In the genomic region with DNA sequence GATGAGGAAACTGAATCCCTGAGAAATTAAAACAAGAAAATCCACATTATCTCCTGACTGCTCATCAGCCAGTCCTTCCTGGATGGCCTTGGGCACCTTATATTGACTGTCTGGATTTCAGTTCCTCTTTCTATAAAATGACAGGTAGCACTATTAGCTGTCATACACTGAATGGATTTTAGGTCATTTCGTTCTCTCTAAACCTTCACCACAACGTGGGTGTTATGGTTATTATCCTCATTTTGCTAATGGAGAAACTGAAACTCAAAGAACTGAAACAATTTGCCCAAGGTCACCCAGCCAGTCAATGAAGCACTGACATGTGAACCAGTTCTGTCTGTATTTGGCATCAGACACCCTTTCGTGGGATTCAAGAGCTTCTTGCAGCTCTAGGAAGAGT, we compare ENCODE assay signal across 13 cellular contexts.
DNase-seq lines count a peak whose midpoint lies in the region; ATAC-seq lines count a peak whose summit lies in the region.
"Had no signal": no experiment of that assay in that cellular context is flagged by ENCODE, and none has a peak within 500 bp of the region (broad histone marks: within the 10 kb centered on the region; RNA-seq: fewer than 3 reads in every experiment).

No MANE protein-coding gene starts in this region.

- no peak overlapping the region for H3K27ac ChIP-seq in CD4-positive, alpha-beta memory T cell (ENCODE audit: low read depth, low read length)
- H3K27ac ChIP-seq: upper lobe of right lung had no signal

- H3K36me3 ChIP-seq in CD4-positive, alpha-beta memory T cell (ENCODE audit: insufficient read depth, low read length), result no peaks in the 10 kb centered on the region
- H3K36me3 ChIP-seq: upper lobe of right lung had no signal

- no peak overlapping the region for H3K4me3 Mint-ChIP-seq in activated T-cell treated with anti-CD3 and anti-CD28 coated beads, Interleukin-2, amount 50 U/mL, for 72 hours
- peak overlapping the region in 1 of 2 donors; percentile 44 for H3K4me3 Mint-ChIP-seq in stimulated activated naive B cell treated with anti-CD40 and anti-IgM and Interleukin-4, amounts not matched to agents 10 μg/mL and 1 μg/mL and 100 μg/mL, for 72 hours
- no peak overlapping the region for H3K4me3 Mint-ChIP-seq in CD4-positive, alpha-beta memory T cell

- H3K4me1 ChIP-seq in CD4-positive, alpha-beta memory T cell (ENCODE audit: insufficient read depth, low read length), result no peaks in the 10 kb centered on the region
- H3K4me1 ChIP-seq: upper lobe of right lung had no signal

- no peaks in the 10 kb centered on the region for H3K4me1 Mint-ChIP-seq in activated T-cell treated with anti-CD3 and anti-CD28 coated beads, Interleukin-2, amount 50 U/mL, for 72 hours (ENCODE audit: low read depth)
- H3K4me1 Mint-ChIP-seq in stimulated activated naive B cell treated with anti-CD40 and anti-IgM and Interleukin-4, amounts not matched to agents 10 μg/mL and 1 μg/mL and 100 μg/mL, for 72 hours, result peaks cover 17 to 35% of the 10 kb centered on the region in 2 donors
- H3K4me1 Mint-ChIP-seq in CD4-positive, alpha-beta memory T cell, result peaks cover 4 to 21% (median 9%) of the 10 kb centered on the region in 4 donors

- intact Hi-C loops in CD4-positive, alpha-beta memory T cell (cut with micrococcal nuclease), result no loop called here

- no peaks in the 10 kb centered on the region for H3K27me3 ChIP-seq in CD4-positive, alpha-beta memory T cell (ENCODE audit: insufficient read depth, low read length)
- H3K27me3 ChIP-seq: upper lobe of right lung had no signal

- DNase-seq in activated T-cell treated with anti-CD3 and anti-CD28 coated beads, Interleukin-2, amount 50 U/mL, for 72 hours, result no peak
- DNase-seq in activated T-cell treated with anti-CD3 and anti-CD28 coated beads, Interleukin-2, amount 50 U/mL, for 1 hour, result no peak
- DNase-seq in stimulated activated naive B cell treated with anti-CD40 and anti-IgM and Interleukin-4, amounts not matched to agents 10 μg/mL and 1 μg/mL and 100 μg/mL, for 72 hours, result peak; percentile 44
- DNase-seq in C1 segment of cervical spinal cord (lab: John Stamatoyannopoulos, UW), result no peak
- no peak for DNase-seq in CD4-positive, alpha-beta memory T cell
- DNase-seq in activated naive CD4-positive, alpha-beta T cell treated with anti-CD3 and anti-CD28 coated beads, Interleukin-2, amount 50 U/mL, for 16 hours, result no peak
- DNase-seq: GDM1; NCI-H82; stimulated activated CD4-positive, alpha-beta T cell treated with anti-CD3 and anti-CD28 coated beads, Interleukin-2, amount 100 ng/mL, for 48 hours; upper lobe of right lung had no signal

- no peaks in the 10 kb centered on the region for H3K9me3 ChIP-seq in CD4-positive, alpha-beta memory T cell (ENCODE audit: control insufficient read depth in 1 of 2, low read length in 2 of 2)
- H3K9me3 ChIP-seq: upper lobe of right lung had no signal

- POLR2A ChIA-PET in CD4-positive, alpha-beta memory T cell (lab: Charles Lee; ENCODE audit: partially characterized antibody), result no interaction called here

- no peaks in the 10 kb centered on the region for H3K27me3 Mint-ChIP-seq in activated T-cell treated with anti-CD3 and anti-CD28 coated beads, Interleukin-2, amount 50 U/mL, for 72 hours (ENCODE audit: low read depth)
- H3K27me3 Mint-ChIP-seq in stimulated activated naive B cell treated with anti-CD40 and anti-IgM and Interleukin-4, amounts not matched to agents 10 μg/mL and 1 μg/mL and 100 μg/mL, for 72 hours, result peaks cover 0 to 4% of the 10 kb centered on the region in 2 donors
- H3K27me3 Mint-ChIP-seq in CD4-positive, alpha-beta memory T cell, result no peaks in the 10 kb centered on the region

- no peak overlapping the region for H3K27ac Mint-ChIP-seq in activated T-cell treated with anti-CD3 and anti-CD28 coated beads, Interleukin-2, amount 50 U/mL, for 72 hours
- H3K27ac Mint-ChIP-seq in stimulated activated naive B cell treated with anti-CD40 and anti-IgM and Interleukin-4, amounts not matched to agents 10 μg/mL and 1 μg/mL and 100 μg/mL, for 72 hours, result peak overlapping the region; percentile 26
- no peak overlapping the region for H3K27ac Mint-ChIP-seq in CD4-positive, alpha-beta memory T cell
- H3K27ac Mint-ChIP-seq: activated naive CD4-positive, alpha-beta T cell treated with anti-CD3 and anti-CD28 coated beads, Interleukin-2, amount 50 U/mL, for 72 hours had no signal

- H3K9me3 Mint-ChIP-seq in activated T-cell treated with anti-CD3 and anti-CD28 coated beads, Interleukin-2, amount 50 U/mL, for 72 hours, result peaks cover 2 to 8% of the 10 kb centered on the region in 2 donors
- peaks cover 5 to 7% of the 10 kb centered on the region in 2 donors for H3K9me3 Mint-ChIP-seq in stimulated activated naive B cell treated with anti-CD40 and anti-IgM and Interleukin-4, amounts not matched to agents 10 μg/mL and 1 μg/mL and 100 μg/mL, for 72 hours
- peaks cover 0 to 9% (median 5%) of the 10 kb centered on the region in 8 donors for H3K9me3 Mint-ChIP-seq in CD4-positive, alpha-beta memory T cell

- no peak overlapping the region for H3K4me3 ChIP-seq in CD4-positive, alpha-beta memory T cell (ENCODE audit: low read length in 2 of 2)
- H3K4me3 ChIP-seq: upper lobe of right lung had no signal

- CTCF ChIA-PET in CD4-positive, alpha-beta memory T cell (lab: Charles Lee; ENCODE audit: partially characterized antibody), result no interaction called here

- peak; percentile 25 to 62 for ATAC-seq in activated T-cell treated with anti-CD3 and anti-CD28 coated beads, Interleukin-2, amount 50 U/mL, for 72 hours (replicated peaks in 1 of 2)
- ATAC-seq in HG02588 (IDR thresholded peaks at IDR 0.05; ENCODE audit: unreplicated experiment), result peak; percentile 99
- peak; percentile 99 for ATAC-seq in HG03442 (IDR thresholded peaks at IDR 0.05; ENCODE audit: unreplicated experiment)
- ATAC-seq in stimulated activated naive B cell treated with anti-CD40 and anti-IgM and Interleukin-4, amounts not matched to agents 10 μg/mL and 1 μg/mL and 100 μg/mL, for 72 hours (replicated peaks), result peak; percentile 99
- ATAC-seq: upper lobe of right lung had no signal

- H3K36me3 Mint-ChIP-seq in activated T-cell treated with anti-CD3 and anti-CD28 coated beads, Interleukin-2, amount 50 U/mL, for 72 hours (ENCODE audit: insufficient read depth in 2 of 2), result peaks cover 4 to 5% of the 10 kb centered on the region in 2 donors
- H3K36me3 Mint-ChIP-seq in stimulated activated naive B cell treated with anti-CD40 and anti-IgM and Interleukin-4, amounts not matched to agents 10 μg/mL and 1 μg/mL and 100 μg/mL, for 72 hours, result peaks cover 1 to 7% of the 10 kb centered on the region in 2 donors
- H3K36me3 Mint-ChIP-seq in CD4-positive, alpha-beta memory T cell, result no peaks in the 10 kb centered on the region

Comparison
In these comparisons a context has a peak if more than half of its experiments do, and no peak if none do; other contexts are left out.
1. ATAC-seq: peak in every context shown above with its lines; median percentile 99 in HG02588; 99 in HG03442; 99 in stimulated activated naive B cell treated with anti-CD40 and anti-IgM and Interleukin-4, amounts not matched to agents 10 μg/mL and 1 μg/mL and 100 μg/mL, for 72 hours; 44 in activated T-cell treated with anti-CD3 and anti-CD28 coated beads, Interleukin-2, amount 50 U/mL, for 72 hours.